ENCODE assay signal across 28 cellular contexts in genomic region chr6:168080397-168081077, GRCh38. TPM values are rescaled to one million over a fixed set of nuclear protein-coding genes. Genes with fewer than 3 reads are reported as not detected.
"Had no signal": no experiment of that assay in that cellular context is flagged by ENCODE, and none has a peak within 500 bp of the region (broad histone marks: within the 10 kb centered on the region; RNA-seq: fewer than 3 reads in every experiment).

No MANE protein-coding gene starts in this region.

- H3K4me3 Mint-ChIP-seq: naive thymus-derived CD4-positive, alpha-beta T cell; natural killer cell; nephron progenitor cell; neural crest cell; stimulated activated effector memory CD8-positive, alpha-beta T cell treated with anti-CD3 and anti-CD28 coated beads, Interleukin-12 subunit alpha, Interleukin-12 subunit beta, amount 100 ng/mL, for 72 hours; stimulated activated naive B cell treated with anti-CD40 and anti-IgM and Interleukin-4, amounts not matched to agents 10 μg/mL and 1 μg/mL and 100 μg/mL, for 72 hours had no signal

- DNase-seq: naive thymus-derived CD4-positive, alpha-beta T cell; natural killer cell; nephron progenitor cell; occipital lobe; ovary; posterior cingulate gyrus; psoas muscle; right cardiac atrium; small intestine; stimulated activated CD4-positive, alpha-beta T cell treated with anti-CD3 and anti-CD28 coated beads, Interleukin-15, amount 100 ng/mL, for 24 hours; stimulated activated CD4-positive, alpha-beta T cell treated with anti-CD3 and anti-CD28 coated beads, Interleukin-2, amount 100 ng/mL, for 24 hours; stimulated activated CD4-positive, alpha-beta T cell treated with anti-CD3 and anti-CD28 coated beads, Interleukin-2, amount 100 ng/mL, for 48 hours; stimulated activated CD4-positive, alpha-beta T cell treated with anti-CD3 and anti-CD28 coated beads, Interleukin-4, amount 100 ng/mL, for 24 hours; stimulated activated naive B cell treated with anti-CD40 and anti-IgM and Interleukin-4, amounts not matched to agents 10 μg/mL and 1 μg/mL and 100 μg/mL, for 72 hours; stimulated activated naive CD4-positive, alpha-beta T cell treated with Interleukin-2 at 50 U/mL for 16 hours; stomach; thyroid gland; trophoblast cell had no signal

- H3K4me1 ChIP-seq: parathyroid adenoma, thyroid gland had no signal

- H3K9me3 ChIP-seq: ovary, psoas muscle, stomach, thoracic aorta, thyroid gland, tibial nerve, upper lobe of left lung, vagina had no signal

- ATAC-seq: naive thymus-derived CD4-positive, alpha-beta T cell; natural killer cell; right cardiac atrium; stimulated activated effector memory CD8-positive, alpha-beta T cell treated with anti-CD3 and anti-CD28 coated beads, Interleukin-12 subunit alpha, Interleukin-12 subunit beta, amount 100 ng/mL, for 72 hours; stimulated activated naive B cell treated with anti-CD40 and anti-IgM and Interleukin-4, amounts not matched to agents 10 μg/mL and 1 μg/mL and 100 μg/mL, for 72 hours had no signal

- H3K9ac ChIP-seq: parathyroid adenoma had no signal

- H2AFZ ChIP-seq: parathyroid adenoma had no signal

- H3K27ac Mint-ChIP-seq: naive thymus-derived CD4-positive, alpha-beta T cell; natural killer cell; nephron progenitor cell; progenitor cell of endocrine pancreas; stimulated activated effector memory CD8-positive, alpha-beta T cell treated with anti-CD3 and anti-CD28 coated beads, Interleukin-12 subunit alpha, Interleukin-12 subunit beta, amount 100 ng/mL, for 72 hours; stimulated activated naive B cell treated with anti-CD40 and anti-IgM and Interleukin-4, amounts not matched to agents 10 μg/mL and 1 μg/mL and 100 μg/mL, for 72 hours had no signal

- H3K27me3 Mint-ChIP-seq: stimulated activated naive B cell treated with anti-CD40 and anti-IgM and Interleukin-4, amounts not matched to agents 10 μg/mL and 1 μg/mL and 100 μg/mL, for 72 hours had no signal

- H3K27me3 ChIP-seq: ovary, stomach, thyroid gland, tibial nerve, upper lobe of left lung, vagina had no signal

- H3K9me3 Mint-ChIP-seq: natural killer cell; nephron progenitor cell; neural crest cell; stimulated activated effector memory CD8-positive, alpha-beta T cell treated with anti-CD3 and anti-CD28 coated beads, Interleukin-12 subunit alpha, Interleukin-12 subunit beta, amount 100 ng/mL, for 72 hours had no signal

- H3K36me3 ChIP-seq: ovary, stomach, thoracic aorta, thyroid gland, tibial nerve, upper lobe of left lung, vagina had no signal

- H3K79me2 ChIP-seq: parathyroid adenoma had no signal

- H3K4me3 ChIP-seq: ovary, psoas muscle, stomach, thoracic aorta, thyroid gland, tibial nerve, upper lobe of left lung, vagina had no signal

- H3K4me1 Mint-ChIP-seq: naive thymus-derived CD4-positive, alpha-beta T cell; natural killer cell; stimulated activated effector memory CD8-positive, alpha-beta T cell treated with anti-CD3 and anti-CD28 coated beads, Interleukin-12 subunit alpha, Interleukin-12 subunit beta, amount 100 ng/mL, for 72 hours; stimulated activated naive B cell treated with anti-CD40 and anti-IgM and Interleukin-4, amounts not matched to agents 10 μg/mL and 1 μg/mL and 100 μg/mL, for 72 hours had no signal

- H3K27ac ChIP-seq: ovary, parathyroid adenoma, psoas muscle, stomach, thoracic aorta, thyroid gland, upper lobe of left lung, vagina had no signal

RNA-seq across cellular contexts. Expression of gene FRMD1, which starts 1.5 kb away (rescaled TPM):
- total RNA-seq: naive thymus-derived CD4-positive, alpha-beta T cell; natural killer cell; neural crest cell; occipital lobe; progenitor cell of endocrine pancreas; skeletal muscle tissue; temporal lobe; thoracic aorta; upper lobe of left lung; vagina had no signal
- polyA plus RNA-seq: naive thymus-derived CD4-positive, alpha-beta T cell had no signal
